ENCODE assay signal across 20 cellular contexts in the genomic region with DNA sequence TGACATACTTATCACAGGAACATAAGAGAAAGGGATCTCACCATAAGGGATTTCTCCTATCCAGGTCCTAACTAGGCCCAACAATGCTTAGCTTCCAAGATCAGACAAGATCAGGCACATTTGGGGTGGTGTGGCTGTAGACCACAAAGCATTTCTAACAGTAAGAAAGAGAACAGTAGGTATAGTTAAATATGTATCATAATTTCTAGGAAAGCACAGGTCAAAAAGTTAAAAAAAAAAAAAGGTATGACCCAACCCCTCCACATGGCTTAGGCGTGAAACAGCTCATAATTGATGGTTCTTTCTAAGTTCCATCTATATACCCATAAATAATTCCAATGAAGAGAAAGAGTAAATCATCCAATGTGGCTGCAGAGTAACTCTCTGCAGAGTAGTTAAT. TPM values are rescaled to one million over a fixed set of nuclear protein-coding genes. Genes with fewer than 3 reads are reported as not detected.
DNase-seq lines count a peak whose midpoint lies in the region; ATAC-seq and TF ChIP-seq lines count a peak whose summit lies in the region.
"Had no signal": no experiment of that assay in that cellular context is flagged by ENCODE, and none has a peak within 500 bp of the region (broad histone marks: within the 10 kb centered on the region; RNA-seq: fewer than 3 reads in every experiment).

No MANE protein-coding gene starts in this region.

- H3K4me1 ChIP-seq in IMR-90 (ENCODE audit: control insufficient read depth, insufficient read depth, low read length) (peaks cover 7% of the 10 kb centered on the region), psoas muscle (peaks cover 68% of the 10 kb centered on the region)

- no peaks in the 10 kb centered on the region for H3K27me3 Mint-ChIP-seq in activated naive CD8-positive, alpha-beta T cell treated with anti-CD3 and anti-CD28 coated beads for 36 hours
- H3K27me3 Mint-ChIP-seq: activated naive CD8-positive, alpha-beta T cell treated with anti-CD3 and anti-CD28 coated beads, Interleukin-2, amount 10 ng/mL, durations not matched to agents 7 days and 5 days; effector memory CD8-positive, alpha-beta T cell had no signal

- no peak for TF ChIP-seq POLR2A in IMR-90 (IDR thresholded peaks at IDR 0.05; ENCODE audit: low read depth, low read length)

- no peak for DNase-seq in activated CD4-positive, CD25-positive, alpha-beta regulatory T cell treated with anti-CD3 and anti-CD28 coated beads, Interleukin-2, amount 50 U/mL, for 72 hours
- no peak for DNase-seq in IMR-90
- DNase-seq in activated naive CD8-positive, alpha-beta T cell treated with anti-CD3 and anti-CD28 coated beads for 36 hours, result no peak
- no peak for DNase-seq in psoas muscle
- DNase-seq in activated effector memory CD4-positive, alpha-beta T cell treated with anti-CD3 and anti-CD28 coated beads, Interleukin-2, amount 50 U/mL, for 16 hours, result no peak
- DNase-seq in SHP77 (lab: John Stamatoyannopoulos, UW), result no peak
- DNase-seq: activated CD8-positive, alpha-beta memory T cell treated with anti-CD3 and anti-CD28 coated beads for 24 hours; activated naive CD8-positive, alpha-beta T cell treated with anti-CD3 and anti-CD28 coated beads, Interleukin-2, amount 10 ng/mL, durations not matched to agents 7 days and 5 days; effector memory CD8-positive, alpha-beta T cell; NCI-H2029; NCI-H510A treated with DMSO at 0.1 percent for 48 hours; stimulated activated CD4-positive, alpha-beta T cell treated with anti-CD3 and anti-CD28 coated beads, Interleukin-4, amount 100 ng/mL, for 1 hour; tibial artery had no signal

- no peaks in the 10 kb centered on the region for H3K9me3 ChIP-seq in IMR-90 (ENCODE audit: control insufficient read depth, insufficient read depth, low read length)
- no peaks in the 10 kb centered on the region for H3K9me3 ChIP-seq in psoas muscle
- H3K9me3 ChIP-seq: right atrium auricular region, tibial artery had no signal

- no peak overlapping the region for H2AK9ac ChIP-seq in IMR-90 (replicated peaks; ENCODE audit: low read depth, low read length, poor library complexity)

- POLR2A ChIA-PET in IMR-90 (lab: Charles Lee; ENCODE audit: unreplicated experiment), result no interaction called here

- H2AK5ac ChIP-seq in IMR-90 (ENCODE audit: low read depth, low read length), result no peak overlapping the region

- ATAC-seq in activated CD4-positive, CD25-positive, alpha-beta regulatory T cell treated with anti-CD3 and anti-CD28 coated beads, Interleukin-2, amount 50 U/mL, for 24 hours, result peak; percentile 79 to 84
- ATAC-seq in IMR-90 (ENCODE audit: low read depth), result no peak
- no peak for ATAC-seq in psoas muscle
- no peak for ATAC-seq in GM18867 (IDR thresholded peaks at IDR 0.05; ENCODE audit: unreplicated experiment)
- ATAC-seq: effector memory CD8-positive, alpha-beta T cell; HCT116; HepG2 had no signal

- peak overlapping the region; percentile 64; the same call in 1 of the 2 replicates for H4K5ac ChIP-seq in IMR-90 (ENCODE audit: low read depth, low read length)

- BruUV-seq in IMR-90 (replicated peaks; lab: Mats Ljungman, UMichigan), result no TSS peak

- H2BK5ac ChIP-seq in IMR-90 (ENCODE audit: low read depth, low read length, poor library complexity, severe bottlenecking), result peak overlapping the region; percentile 94

- H3K14ac ChIP-seq in IMR-90 (replicated peaks; ENCODE audit: low read depth, low read length), result no peak overlapping the region

- H3K36me3 ChIP-seq in IMR-90 (ENCODE audit: control insufficient read depth, insufficient read depth, low read length) (peaks cover 2% of the 10 kb centered on the region), psoas muscle (ENCODE audit: insufficient read depth in 1 of 2, low read depth in 1 of 2) (no peaks in the 10 kb centered on the region)
- H3K36me3 ChIP-seq: right atrium auricular region had no signal

- dilution Hi-C loops in IMR-90 (cut with HindIII; ENCODE audit: low sequenced_read_pairs, unreplicated experiment), result no loop called here

- in situ Hi-C loops in IMR-90 (cut with MboI; ENCODE audit: low sequenced_read_pairs), result no loop called here

- H3K27ac ChIP-seq in IMR-90 (ENCODE audit: insufficient read depth, low read length), result peak overlapping the region; percentile 61; the same call in 1 of the 2 replicates
- no peak overlapping the region for H3K27ac ChIP-seq in psoas muscle
- H3K27ac ChIP-seq: 22Rv1, C4-2B, right atrium auricular region, tibial artery had no signal

- H4K91ac ChIP-seq in IMR-90 (ENCODE audit: insufficient read depth, low read depth, low read length), result no peak overlapping the region

- peak overlapping the region; percentile 75 for H3K4me2 ChIP-seq in IMR-90 (ENCODE audit: low read depth, low read length)

- CTCF ChIA-PET in IMR-90 (lab: Yijun Ruan, JAX), result interaction anchor here (0.5 to 0.7 kb wide), 2 partner anchors 26 to 1356 kb away, joined by 3 read pairs; no protein-coding TSS in a partner anchor

- H3K4me3 ChIP-seq in IMR-90 (ENCODE audit: insufficient read depth, low read depth, low read length) (no peak overlapping the region), psoas muscle (peak overlapping the region; percentile 8)
- H3K4me3 ChIP-seq: right atrium auricular region, tibial artery had no signal

- TF ChIP-seq CTCF in IMR-90 (conservative IDR thresholded peaks at IDR 0.05; ENCODE audit: low read depth, low read length) (no peak), psoas muscle (IDR thresholded peaks at IDR 0.05) (no peak)

- peak overlapping the region; percentile 96 for H3K18ac ChIP-seq in IMR-90 (ENCODE audit: low read depth, low read length)

- peaks cover 26 to 55% of the 10 kb centered on the region in 2 experiments for H3K79me1 ChIP-seq in IMR-90 (ENCODE audit: low read depth in 1 of 2, low read length in 2 of 2)

- no peak overlapping the region for H2BK15ac ChIP-seq in IMR-90 (ENCODE audit: low read depth, low read length)

- peaks cover 41% of the 10 kb centered on the region for H3K36me3 Mint-ChIP-seq in activated naive CD8-positive, alpha-beta T cell treated with anti-CD3 and anti-CD28 coated beads for 36 hours

- H3K23ac ChIP-seq in IMR-90 (ENCODE audit: low read depth, low read length), result peak overlapping the region; percentile 21; the same call in 1 of the 2 replicates

- intact Hi-C loops in IMR-90 (cut with micrococcal nuclease), result loop anchor here (2.0 kb wide), 1 partner anchor 87 kb away; the partner anchor contains the start of genes CEBPZ and NDUFAF7
- intact Hi-C loops in psoas muscle (cut with DNase I), result no loop called here

- peaks cover 61% of the 10 kb centered on the region for H3K4me1 Mint-ChIP-seq in activated naive CD8-positive, alpha-beta T cell treated with anti-CD3 and anti-CD28 coated beads for 36 hours

- H3K4ac ChIP-seq in IMR-90 (ENCODE audit: low read depth, low read length), result no peak overlapping the region

- H2BK20ac ChIP-seq in IMR-90 (ENCODE audit: low read depth, low read length), result no peak overlapping the region

- 0 out of 2 replicates have a peak, but pooled peaks cover 3% of the 10 kb centered on the region for H3K9me1 ChIP-seq in IMR-90 (ENCODE audit: insufficient read depth, low read length)

- no peak overlapping the region for H2AFZ ChIP-seq in IMR-90 (replicated peaks; ENCODE audit: low read length, poor library complexity)

- H3K4me3 Mint-ChIP-seq in activated naive CD8-positive, alpha-beta T cell treated with anti-CD3 and anti-CD28 coated beads for 36 hours, result peak overlapping the region; percentile 4
- H3K4me3 Mint-ChIP-seq: activated naive CD8-positive, alpha-beta T cell treated with anti-CD3 and anti-CD28 coated beads, Interleukin-2, amount 10 ng/mL, durations not matched to agents 7 days and 5 days; effector memory CD8-positive, alpha-beta T cell had no signal

- no peak overlapping the region for H4K8ac ChIP-seq in IMR-90 (ENCODE audit: low read depth in 2 of 2, low read length in 2 of 2)

- H3K27me3 ChIP-seq in IMR-90 (ENCODE audit: control insufficient read depth, insufficient read depth, low read length) (no peaks in the 10 kb centered on the region), psoas muscle (ENCODE audit: insufficient read depth in 3 of 3, low read length in 2 of 3) (no peaks in the 10 kb centered on the region)
- H3K27me3 ChIP-seq: right atrium auricular region, tibial artery had no signal

- no peaks in the 10 kb centered on the region for H3K9me3 Mint-ChIP-seq in activated naive CD8-positive, alpha-beta T cell treated with anti-CD3 and anti-CD28 coated beads for 36 hours
- H3K9me3 Mint-ChIP-seq: activated naive CD8-positive, alpha-beta T cell treated with anti-CD3 and anti-CD28 coated beads, Interleukin-2, amount 10 ng/mL, durations not matched to agents 7 days and 5 days; effector memory CD8-positive, alpha-beta T cell had no signal

- WGBS in IMR-90 (ENCODE audit: extremely low coverage in 2 of 2, insufficient read length in 1 of 2), 2 experiments, result no CpG with 5 or more reads among the region's 1 CpG
- WGBS in psoas muscle, 3 donors, result 89 to 97% (median 94%) methylated on average over 1 of the region's 1 CpG

- no peak overlapping the region for H3K56ac ChIP-seq in IMR-90 (ENCODE audit: extremely low read depth, insufficient read depth, low read length)

- no peak overlapping the region for H2BK120ac ChIP-seq in IMR-90 (ENCODE audit: low read depth, low read length)

- no peak for TF ChIP-seq RAD21 in IMR-90 (IDR thresholded peaks at IDR 0.05; ENCODE audit: low read length)

- no peak overlapping the region; the same call in 1 of the 2 replicates for H3K9ac ChIP-seq in IMR-90 (ENCODE audit: low read depth, low read length)

- no peak overlapping the region for H3K27ac Mint-ChIP-seq in activated naive CD8-positive, alpha-beta T cell treated with anti-CD3 and anti-CD28 coated beads for 36 hours
- H3K27ac Mint-ChIP-seq: activated naive CD8-positive, alpha-beta T cell treated with anti-CD3 and anti-CD28 coated beads, Interleukin-2, amount 10 ng/mL, durations not matched to agents 7 days and 5 days; effector memory CD8-positive, alpha-beta T cell had no signal

- peaks cover 4% of the 10 kb centered on the region; the same call in 1 of the 2 replicates for H4K20me1 ChIP-seq in IMR-90 (ENCODE audit: insufficient read depth, low read length)

TF ChIP-seq in IMR-90, 13 proteins besides CTCF, POLR2A, EP300 and RAD21 (continues in another document):
- TF ChIP-seq CHD1 (IDR thresholded peaks at IDR 0.05; ENCODE audit: low read depth, low read length), result no peak

RNA-seq across cellular contexts. Expression of gene PRKD3, which starts 6.9 kb away (rescaled TPM):
- total RNA-seq in IMR-90 (2012; rRNA removed), result 46.4 and 47.5 TPM in 2 replicates
- polyA plus RNA-seq in IMR-90 (2012; rRNA removed), result 14.3 and 15.8 TPM in 2 replicates
- 3.6 and 8.1 TPM in 2 replicates for polyA plus RNA-seq in IMR-90 (2012; cell fraction: cytosol; rRNA removed)
- polyA plus RNA-seq in IMR-90 (2012; cell fraction: nucleus; rRNA removed; ENCODE audit: low replicate concordance), result 3.7 and 26.4 TPM in 2 replicates
- 10 to 100 TPM; 41.7 to 42.1 TPM for total RNA-seq in activated naive CD8-positive, alpha-beta T cell treated with anti-CD3 and anti-CD28 coated beads for 36 hours
- total RNA-seq in psoas muscle, result 10 to 100 TPM; 17.1 to 21.4 (median 18.8) TPM
- 1 to 10 TPM; 5.5 to 7.1 (median 6.2) TPM for polyA plus RNA-seq in psoas muscle

RNA-seq across cellular contexts. Expression of gene QPCT, which starts 26.7 kb away (rescaled TPM):
- 2.2 TPM in 2 replicates for total RNA-seq in IMR-90 (2012; rRNA removed)
- polyA plus RNA-seq in IMR-90 (2012; rRNA removed), result 1.6 and 1.9 TPM in 2 replicates
- polyA plus RNA-seq in IMR-90 (2012; cell fraction: cytosol; rRNA removed), result 1.2 and 1.5 TPM in 2 replicates
- 0.35 and 0.85 TPM in 2 replicates for polyA plus RNA-seq in IMR-90 (2012; cell fraction: nucleus; rRNA removed; ENCODE audit: low replicate concordance)
- total RNA-seq in activated naive CD8-positive, alpha-beta T cell treated with anti-CD3 and anti-CD28 coated beads for 36 hours, result 1 to 10 TPM; 2.5 to 3.0 TPM
- total RNA-seq in psoas muscle, result 10 to 100 TPM in 1 of 4 donors, 1 to 10 TPM in 3; 1.4 to 10.6 (median 5.9) TPM
- polyA plus RNA-seq in psoas muscle, result 1 to 10 TPM in 2 of 3 donors, under 1 TPM in 1; 0.36 to 2.5 (median 1.0) TPM

Comparison
In these comparisons a context has a peak if more than half of its experiments do, and no peak if none do; other contexts are left out.
1. ATAC-seq: peak in activated CD4-positive, CD25-positive, alpha-beta regulatory T cell treated with anti-CD3 and anti-CD28 coated beads, Interleukin-2, amount 50 U/mL, for 24 hours (2 of 2); none in IMR-90 (single experiment), psoas muscle (0 of 4) and GM18867 (single experiment).